9 cellular contexts compared by ENCODE assay signal in genomic region chr7:11456574-11456973, GRCh38.
"Had no signal": no experiment of that assay in that cellular context is flagged by ENCODE, and none has a peak within 500 bp of the region (broad histone marks: within the 10 kb centered on the region; RNA-seq: fewer than 3 reads in every experiment).

No MANE protein-coding gene starts in this region.

- H3K9ac ChIP-seq: GM23248 had no signal

- H3K9me3 ChIP-seq: HAP-1 had no signal

- ATAC-seq: GM23338, HCT116 had no signal

- DNase-seq: GM23248, GOT3, H7, H9, HCEC 1CT, HFFc6 had no signal

- H3K4me2 ChIP-seq: GM23338 had no signal

- H3K4me3 ChIP-seq: GM23248, GM23338, HAP-1 had no signal

- H3K36me3 ChIP-seq: HAP-1 had no signal

- H2AFZ ChIP-seq: GM23248, GM23338 had no signal

- H3K27ac ChIP-seq: GM23248 had no signal
